31 cellular contexts compared by ENCODE assay signal in the genomic region with DNA sequence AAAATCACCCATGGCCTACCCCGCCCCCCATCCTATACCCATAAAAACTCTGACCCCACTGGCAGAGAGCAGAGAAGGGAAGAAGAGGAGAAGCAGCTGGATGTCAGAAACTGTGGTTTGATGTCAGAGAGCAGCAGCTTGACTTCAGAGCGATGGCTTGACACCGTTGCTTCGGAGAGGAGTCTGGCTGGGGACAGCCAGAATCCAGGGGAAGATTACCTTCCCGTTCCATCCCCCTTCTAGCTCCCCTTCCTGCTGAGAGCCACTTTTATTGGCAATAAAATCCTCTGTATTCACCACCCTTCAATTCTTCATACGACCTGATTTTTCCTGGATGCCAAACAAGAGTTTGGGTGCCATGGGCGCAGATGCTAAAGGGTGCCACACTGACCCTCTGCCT.
"Had no signal": no experiment of that assay in that cellular context is flagged by ENCODE, and none has a peak within 500 bp of the region (broad histone marks: within the 10 kb centered on the region; RNA-seq: fewer than 3 reads in every experiment).

No MANE protein-coding gene starts in this region.

- H3K4me1 ChIP-seq: Peyer's patch, SJSA1 had no signal

- DNase-seq: Kasumi-1, MG63, NCI-H1048, NCI-H1092 treated with DMSO at 0.1 percent for 48 hours, NCI-H1105 treated with DMSO at 0.1 percent for 48 hours, NCI-H1417, NCI-H1436, NCI-H146, NCI-H1694, NCI-H187, NCI-H1930, NCI-H2029 treated with DMSO at 0.1 percent for 48 hours, NCI-H2081 treated with DMSO at 0.1 percent for 48 hours, NCI-H2107, NCI-H2171, NCI-H226, NCI-H446, NCI-H510A treated with DMSO at 0.1 percent for 48 hours, NCI-H524 treated with DMSO at 0.1 percent for 48 hours, NCI-H526 treated with DMSO at 0.1 percent for 48 hours, NCI-H774, PC-3, Peyer's patch, Right ventricle myocardium superior, RPMI8226, SHP77 treated with DMSO at 0.1 percent for 48 hours, SK-N-SH, SW 1271, T-helper 1 cell had no signal

- H3K9me2 ChIP-seq: SK-N-SH had no signal

- H3K36me3 ChIP-seq: MG63, Peyer's patch, SJSA1 had no signal

- H3K9ac ChIP-seq: KMS-11, SK-N-SH had no signal

- H3K4me2 ChIP-seq: KMS-11, SK-N-SH had no signal

- H3K4me3 ChIP-seq: MG63, Peyer's patch, SJSA1 had no signal

- H3K27me3 ChIP-seq: MG63, Peyer's patch, SJSA1 had no signal

- ATAC-seq: PC-3 had no signal

- H3K9me3 ChIP-seq: MG63, Peyer's patch, SK-N-SH had no signal

- H3K27ac ChIP-seq: KMS-11, Peyer's patch, SJSA1 had no signal
